In genomic region chr5:149503006-149503405, GRCh38 we compare ENCODE assay signal across 16 cellular contexts. TPM values are rescaled to one million over a fixed set of nuclear protein-coding genes. Genes with fewer than 3 reads are reported as not detected.
DNase-seq lines count a peak whose midpoint lies in the region; ATAC-seq, FAIRE-seq and TF ChIP-seq lines count a peak whose summit lies in the region.
"Had no signal": no experiment of that assay in that cellular context is flagged by ENCODE, and none has a peak within 500 bp of the region (broad histone marks: within the 10 kb centered on the region; RNA-seq: fewer than 3 reads in every experiment).

No MANE protein-coding gene starts in this region.

- no peak overlapping the region for H3K9ac ChIP-seq in astrocyte (ENCODE audit: low read length)
- H3K9ac ChIP-seq in trophoblast cell (ENCODE audit: low read length) = no peak overlapping the region

- BruUV-seq in Calu3 (replicated peaks; lab: Mats Ljungman, UMichigan) = TSS peak; percentile 3

- no peak overlapping the region for H3K18ac ChIP-seq in trophoblast cell (ENCODE audit: low read length)

- H3K4me1 ChIP-seq in astrocyte (ENCODE audit: insufficient read depth, low read length) = peaks cover 11% of the 10 kb centered on the region
- H3K4me1 ChIP-seq in trophoblast cell (ENCODE audit: control insufficient read depth in 1 of 2, insufficient read depth in 2 of 2, low read length in 2 of 2) = peaks cover 4 to 6% of the 10 kb centered on the region in 2 experiments

- H4K20me1 ChIP-seq in astrocyte (ENCODE audit: insufficient read depth, low read length) = peaks cover 25% of the 10 kb centered on the region

- H3K27me3 ChIP-seq in astrocyte (ENCODE audit: insufficient read depth, low read length) (no peaks in the 10 kb centered on the region), trophoblast cell (ENCODE audit: insufficient read depth, low read length) (no peaks in the 10 kb centered on the region)

- no peak overlapping the region for H4K91ac ChIP-seq in trophoblast cell (ENCODE audit: low read depth, low read length)

- no peak for FAIRE-seq in astrocyte (lab: Jason Lieb, UNC)
- FAIRE-seq: G401.6, GM12892, K562 had no signal

- CTCF ChIA-PET in activated CD8-positive, alpha-beta T cell treated with anti-CD3 and anti-CD28 coated beads for 36 hours (lab: Charles Lee) = interaction anchor here (0.9 to 1.4 kb wide), 2 partner anchors 9 to 10 kb away, joined by 3 read pairs; no protein-coding TSS in a partner anchor
- CTCF ChIA-PET in activated CD8-positive, alpha-beta T cell treated with anti-CD3 and anti-CD28 coated beads, Interleukin-2, amount 10 ng/mL, durations not matched to agents 7 days and 5 days (lab: Charles Lee) = interaction anchor here (1.7 kb wide), 1 partner anchor 9 kb away, joined by 4 read pairs; no protein-coding TSS in a partner anchor
- CTCF ChIA-PET in Calu3 (lab: Charles Lee) = no interaction called here

- H4K8ac ChIP-seq in trophoblast cell (ENCODE audit: low read depth, low read length) = no peak overlapping the region

- H3K79me2 ChIP-seq in astrocyte (ENCODE audit: insufficient read depth, low read length) (peaks cover 42% of the 10 kb centered on the region), trophoblast cell (ENCODE audit: control insufficient read depth, insufficient read depth, low read length, poor library complexity) (no peaks in the 10 kb centered on the region)

- no peak overlapping the region for H2BK12ac ChIP-seq in trophoblast cell (ENCODE audit: low read length)

- intact Hi-C loops in activated CD8-positive, alpha-beta T cell treated with anti-CD3 and anti-CD28 coated beads for 36 hours (cut with micrococcal nuclease) = no loop called here
- intact Hi-C loops in Calu3 (cut with micrococcal nuclease; ENCODE audit: unreplicated experiment) = no loop called here

- H2AFZ ChIP-seq in astrocyte (ENCODE audit: low read depth, low read length) (no peak overlapping the region), trophoblast cell (ENCODE audit: insufficient read depth, low read length, poor library complexity) (no peak overlapping the region)

- no peak overlapping the region for H2BK120ac ChIP-seq in trophoblast cell (ENCODE audit: insufficient read depth, low read length, poor library complexity)

- no peak for DNase-seq in activated CD8-positive, alpha-beta T cell treated with anti-CD3 and anti-CD28 coated beads for 36 hours
- no peak for DNase-seq in activated CD8-positive, alpha-beta T cell treated with anti-CD3 and anti-CD28 coated beads, Interleukin-2, amount 10 ng/mL, durations not matched to agents 7 days and 5 days
- DNase-seq in Calu3 = no peak
- DNase-seq in astrocyte (ENCODE audit: low read depth) = no peak
- DNase-seq in trophoblast cell = no peak
- no peak for DNase-seq in NCI-H2107 (lab: John Stamatoyannopoulos, UW)
- no peak for DNase-seq in T-helper 2 cell treated with Interferon-gamma antibody and Interleukin-4, amounts not matched to agents 5 μg/mL and 100 μg/mL, for 36 hours (ENCODE audit: low spot score)
- DNase-seq in DMS79 treated with DMSO at 0.1 percent for 48 hours (lab: John Stamatoyannopoulos, UW) = no peak
- DNase-seq: DMS79, GOT3, NCI-H345, NCI-H526 treated with DMSO at 0.1 percent for 48 hours had no signal

- WGBS in trophoblast cell (ENCODE audit: extremely low coverage, insufficient coverage, insufficient read length) = no CpG with 5 or more reads among the region's 2 CpGs

- no peak overlapping the region for H3K23ac ChIP-seq in trophoblast cell (ENCODE audit: low read length)

- H3K4me2 ChIP-seq in astrocyte (ENCODE audit: low read length) = no peak overlapping the region
- no peak overlapping the region for H3K4me2 ChIP-seq in trophoblast cell (ENCODE audit: low read length)

- H3K27me3 Mint-ChIP-seq in activated CD8-positive, alpha-beta T cell treated with anti-CD3 and anti-CD28 coated beads for 36 hours = no peaks in the 10 kb centered on the region
- H3K27me3 Mint-ChIP-seq in activated CD8-positive, alpha-beta T cell treated with anti-CD3 and anti-CD28 coated beads, Interleukin-2, amount 10 ng/mL, durations not matched to agents 7 days and 5 days (ENCODE audit: low read depth) = no peaks in the 10 kb centered on the region
- H3K27me3 Mint-ChIP-seq in Calu3 (ENCODE audit: unreplicated experiment) = no peaks in the 10 kb centered on the region
- H3K27me3 Mint-ChIP-seq in astrocyte (ENCODE audit: low read depth, unreplicated experiment) = no peaks in the 10 kb centered on the region
- H3K27me3 Mint-ChIP-seq in T-helper 2 cell treated with Interferon-gamma antibody and Interleukin-4, amounts not matched to agents 5 μg/mL and 100 μg/mL, for 36 hours (ENCODE audit: low read depth) = no peaks in the 10 kb centered on the region

- no peak for ATAC-seq in activated CD8-positive, alpha-beta T cell treated with anti-CD3 and anti-CD28 coated beads for 36 hours
- ATAC-seq in activated CD8-positive, alpha-beta T cell treated with anti-CD3 and anti-CD28 coated beads, Interleukin-2, amount 10 ng/mL, durations not matched to agents 7 days and 5 days = no peak
- ATAC-seq: K562 had no signal

- H3K36me3 Mint-ChIP-seq in activated CD8-positive, alpha-beta T cell treated with anti-CD3 and anti-CD28 coated beads for 36 hours (ENCODE audit: low read depth) = peaks cover 40% of the 10 kb centered on the region
- H3K36me3 Mint-ChIP-seq in activated CD8-positive, alpha-beta T cell treated with anti-CD3 and anti-CD28 coated beads, Interleukin-2, amount 10 ng/mL, durations not matched to agents 7 days and 5 days (ENCODE audit: low read depth) = peaks cover 41% of the 10 kb centered on the region
- peaks cover 85% of the 10 kb centered on the region for H3K36me3 Mint-ChIP-seq in Calu3 (ENCODE audit: insufficient read depth, unreplicated experiment)
- peaks cover 18% of the 10 kb centered on the region for H3K36me3 Mint-ChIP-seq in astrocyte (ENCODE audit: low read depth, unreplicated experiment)
- H3K36me3 Mint-ChIP-seq in T-helper 2 cell treated with Interferon-gamma antibody and Interleukin-4, amounts not matched to agents 5 μg/mL and 100 μg/mL, for 36 hours (ENCODE audit: low read depth) = peaks cover 51% of the 10 kb centered on the region

- no peak overlapping the region for H3K14ac ChIP-seq in trophoblast cell (ENCODE audit: low read length)

- no peaks in the 10 kb centered on the region for H3K9me3 ChIP-seq in astrocyte (ENCODE audit: insufficient read depth, low read depth, low read length)
- no peaks in the 10 kb centered on the region for H3K9me3 ChIP-seq in trophoblast cell (ENCODE audit: insufficient read depth, low read depth, low read length)

- H3K4ac ChIP-seq in trophoblast cell (ENCODE audit: low read depth, low read length) = no peak overlapping the region

- H4K12ac ChIP-seq in trophoblast cell (ENCODE audit: low read depth, low read length) = no peak overlapping the region

- no peak for TF ChIP-seq CTCF in activated CD8-positive, alpha-beta T cell treated with anti-CD3 and anti-CD28 coated beads for 36 hours (IDR thresholded peaks at IDR 0.05)
- TF ChIP-seq CTCF in Calu3 (IDR thresholded peaks at IDR 0.05; ENCODE audit: unreplicated experiment) (no peak), astrocyte (IDR thresholded peaks at IDR 0.05; ENCODE audit: insufficient read depth, low read depth, low read length) (no peak)

- peak overlapping the region; percentile 25 for H3K27ac Mint-ChIP-seq in activated CD8-positive, alpha-beta T cell treated with anti-CD3 and anti-CD28 coated beads for 36 hours
- no peak overlapping the region for H3K27ac Mint-ChIP-seq in activated CD8-positive, alpha-beta T cell treated with anti-CD3 and anti-CD28 coated beads, Interleukin-2, amount 10 ng/mL, durations not matched to agents 7 days and 5 days
- no peak overlapping the region for H3K27ac Mint-ChIP-seq in Calu3 (ENCODE audit: unreplicated experiment)
- peak overlapping the region; percentile 53 for H3K27ac Mint-ChIP-seq in astrocyte (ENCODE audit: unreplicated experiment)
- H3K27ac Mint-ChIP-seq in T-helper 2 cell treated with Interferon-gamma antibody and Interleukin-4, amounts not matched to agents 5 μg/mL and 100 μg/mL, for 36 hours = no peak overlapping the region

- H3K4me1 Mint-ChIP-seq in activated CD8-positive, alpha-beta T cell treated with anti-CD3 and anti-CD28 coated beads for 36 hours (ENCODE audit: low read depth) = no peaks in the 10 kb centered on the region
- no peaks in the 10 kb centered on the region for H3K4me1 Mint-ChIP-seq in activated CD8-positive, alpha-beta T cell treated with anti-CD3 and anti-CD28 coated beads, Interleukin-2, amount 10 ng/mL, durations not matched to agents 7 days and 5 days (ENCODE audit: low read depth)
- H3K4me1 Mint-ChIP-seq in Calu3 (ENCODE audit: low read depth, unreplicated experiment) (no peaks in the 10 kb centered on the region), astrocyte (ENCODE audit: low read depth, unreplicated experiment) (peaks cover 33% of the 10 kb centered on the region)
- H3K4me1 Mint-ChIP-seq in T-helper 2 cell treated with Interferon-gamma antibody and Interleukin-4, amounts not matched to agents 5 μg/mL and 100 μg/mL, for 36 hours (ENCODE audit: low read depth) = no peaks in the 10 kb centered on the region

- no peaks in the 10 kb centered on the region for H3K9me3 Mint-ChIP-seq in activated CD8-positive, alpha-beta T cell treated with anti-CD3 and anti-CD28 coated beads for 36 hours
- H3K9me3 Mint-ChIP-seq in activated CD8-positive, alpha-beta T cell treated with anti-CD3 and anti-CD28 coated beads, Interleukin-2, amount 10 ng/mL, durations not matched to agents 7 days and 5 days (ENCODE audit: insufficient read depth) = no peaks in the 10 kb centered on the region
- no peaks in the 10 kb centered on the region for H3K9me3 Mint-ChIP-seq in Calu3 (ENCODE audit: low read depth, unreplicated experiment)
- H3K9me3 Mint-ChIP-seq in astrocyte (ENCODE audit: unreplicated experiment) = no peaks in the 10 kb centered on the region
- H3K9me3 Mint-ChIP-seq in T-helper 2 cell treated with Interferon-gamma antibody and Interleukin-4, amounts not matched to agents 5 μg/mL and 100 μg/mL, for 36 hours = no peaks in the 10 kb centered on the region

- H3K27ac ChIP-seq in astrocyte (ENCODE audit: low read depth, low read length) (no peak overlapping the region), trophoblast cell (ENCODE audit: low read depth, low read length) (peak overlapping the region; percentile 49)
- H3K27ac ChIP-seq: C4-2B had no signal

- no peak overlapping the region for H3K4me3 ChIP-seq in astrocyte (ENCODE audit: insufficient read depth, low read depth, low read length)
- no peak overlapping the region for H3K4me3 ChIP-seq in trophoblast cell (ENCODE audit: low read depth, low read length)
- H3K4me3 ChIP-seq: K562 had no signal

- peaks cover 68% of the 10 kb centered on the region for H3K36me3 ChIP-seq in astrocyte (ENCODE audit: insufficient read depth, low read length)
- H3K36me3 ChIP-seq in trophoblast cell (ENCODE audit: control insufficient read depth in 1 of 2, insufficient read depth in 2 of 2, low read length in 2 of 2) = peaks cover 14 to 30% of the 10 kb centered on the region in 2 experiments

- H2BK5ac ChIP-seq in trophoblast cell (ENCODE audit: low read depth, low read length, poor library complexity) = no peak overlapping the region

- H3K79me1 ChIP-seq in trophoblast cell (ENCODE audit: low read length) = peaks cover 1% of the 10 kb centered on the region

- POLR2A ChIA-PET in activated CD8-positive, alpha-beta T cell treated with anti-CD3 and anti-CD28 coated beads for 36 hours (lab: Charles Lee) = no interaction called here
- POLR2A ChIA-PET in activated CD8-positive, alpha-beta T cell treated with anti-CD3 and anti-CD28 coated beads, Interleukin-2, amount 10 ng/mL, durations not matched to agents 7 days and 5 days (lab: Charles Lee) = interaction anchor here (1.1 kb wide), 1 partner anchor 9 kb away, joined by 3 read pairs; no protein-coding TSS in a partner anchor

- no peak overlapping the region for H2AK5ac ChIP-seq in trophoblast cell (ENCODE audit: low read length)

- H3K4me3 Mint-ChIP-seq in activated CD8-positive, alpha-beta T cell treated with anti-CD3 and anti-CD28 coated beads for 36 hours = no peak overlapping the region
- no peak overlapping the region for H3K4me3 Mint-ChIP-seq in activated CD8-positive, alpha-beta T cell treated with anti-CD3 and anti-CD28 coated beads, Interleukin-2, amount 10 ng/mL, durations not matched to agents 7 days and 5 days
- H3K4me3 Mint-ChIP-seq in Calu3 (ENCODE audit: low read depth, unreplicated experiment) (no peak overlapping the region), astrocyte (ENCODE audit: unreplicated experiment) (no peak overlapping the region)
- H3K4me3 Mint-ChIP-seq in T-helper 2 cell treated with Interferon-gamma antibody and Interleukin-4, amounts not matched to agents 5 μg/mL and 100 μg/mL, for 36 hours = no peak overlapping the region

RNA-seq across cellular contexts. Expression of gene CSNK1A1, which starts 48.2 kb away (rescaled TPM):
- 100 to 1,000 TPM; 154 to 168 TPM for total RNA-seq in activated CD8-positive, alpha-beta T cell treated with anti-CD3 and anti-CD28 coated beads for 36 hours
- 100 to 1,000 TPM; 163 to 177 TPM for total RNA-seq in activated CD8-positive, alpha-beta T cell treated with anti-CD3 and anti-CD28 coated beads, Interleukin-2, amount 10 ng/mL, durations not matched to agents 7 days and 5 days
- 350 and 377 TPM in 2 replicates for total RNA-seq in Calu3 (2022)
- total RNA-seq in astrocyte = 384 and 392 TPM in 2 replicates
- polyA plus RNA-seq in trophoblast cell (2013) = 307 TPM in 2 replicates

Comparison
In these comparisons a context has a peak if more than half of its experiments do, and no peak if none do; other contexts are left out.
1. H3K27ac Mint-ChIP-seq: peak in activated CD8-positive, alpha-beta T cell treated with anti-CD3 and anti-CD28 coated beads for 36 hours (single experiment) and astrocyte (single experiment); none in activated CD8-positive, alpha-beta T cell treated with anti-CD3 and anti-CD28 coated beads, Interleukin-2, amount 10 ng/mL, durations not matched to agents 7 days and 5 days (single experiment), Calu3 (single experiment) and T-helper 2 cell treated with Interferon-gamma antibody and Interleukin-4, amounts not matched to agents 5 μg/mL and 100 μg/mL, for 36 hours (single experiment).